In genomic region chr1:5142389-5142788, GRCh38 we compare ENCODE assay signal across 27 cellular contexts.
"Had no signal": no experiment of that assay in that cellular context is flagged by ENCODE, and none has a peak within 500 bp of the region (broad histone marks: within the 10 kb centered on the region; RNA-seq: fewer than 3 reads in every experiment).

No MANE protein-coding gene starts in this region.

- H3K36me3 Mint-ChIP-seq: activated naive CD4-positive, alpha-beta T cell treated with anti-CD3 and anti-CD28 coated beads, Interleukin-2, amount 50 U/mL, for 24 hours; activated naive CD8-positive, alpha-beta T cell treated with anti-CD3 and anti-CD28 coated beads, Interleukin-2, amount 10 ng/mL, durations not matched to agents 7 days and 5 days had no signal

- H3K4me2 ChIP-seq: SK-N-SH had no signal

- H3K27me3 ChIP-seq: ascending aorta, cardiac muscle cell, MG63, SJSA1 had no signal

- H3K4me1 Mint-ChIP-seq: activated naive CD4-positive, alpha-beta T cell treated with anti-CD3 and anti-CD28 coated beads, Interleukin-2, amount 50 U/mL, for 24 hours; activated naive CD8-positive, alpha-beta T cell treated with anti-CD3 and anti-CD28 coated beads, Interleukin-2, amount 10 ng/mL, durations not matched to agents 7 days and 5 days; central memory CD8-positive, alpha-beta T cell; IgD-negative memory B cell had no signal

- H3K4me1 ChIP-seq: ascending aorta, SJSA1 had no signal

- H3K9me3 Mint-ChIP-seq: activated CD8-positive, alpha-beta T cell treated with anti-CD3 and anti-CD28 coated beads for 36 hours; activated naive CD4-positive, alpha-beta T cell treated with anti-CD3 and anti-CD28 coated beads, Interleukin-2, amount 50 U/mL, for 24 hours; activated naive CD8-positive, alpha-beta T cell treated with anti-CD3 and anti-CD28 coated beads, Interleukin-2, amount 10 ng/mL, durations not matched to agents 7 days and 5 days; activated T-cell treated with anti-CD3 and anti-CD28 coated beads, Interleukin-2, amount 50 U/mL, for 24 hours; activated T-helper 1 cell treated with anti-CD3 and anti-CD28 coated beads, Interleukin-12 subunit alpha, Interleukin-12 subunit beta, Interleukin-2, Interleukin-4 antibody, amounts not matched to agents 30 ng/mL and 10 ng/mL and 1 ng/mL, durations not matched to agents 14 hours and 24 hours and 36 hours; central memory CD8-positive, alpha-beta T cell; T-helper 1 cell treated with Interleukin-12 subunit alpha and Interleukin-12 subunit beta and Interleukin-4 antibody, amounts not matched to agents 30 μg/mL and 1 μg/mL, for 36 hours; T-helper 2 cell treated with Interferon-gamma antibody and Interleukin-4, amounts not matched to agents 5 μg/mL and 100 μg/mL, for 36 hours had no signal

- H3K27ac Mint-ChIP-seq: activated CD8-positive, alpha-beta T cell treated with anti-CD3 and anti-CD28 coated beads for 36 hours; activated naive CD4-positive, alpha-beta T cell treated with anti-CD3 and anti-CD28 coated beads, Interleukin-2, amount 50 U/mL, for 24 hours; activated naive CD8-positive, alpha-beta T cell treated with anti-CD3 and anti-CD28 coated beads, Interleukin-2, amount 10 ng/mL, durations not matched to agents 7 days and 5 days; activated T-cell treated with anti-CD3 and anti-CD28 coated beads, Interleukin-2, amount 50 U/mL, for 24 hours; activated T-helper 1 cell treated with anti-CD3 and anti-CD28 coated beads, Interleukin-12 subunit alpha, Interleukin-12 subunit beta, Interleukin-2, Interleukin-4 antibody, amounts not matched to agents 30 ng/mL and 10 ng/mL and 1 ng/mL, durations not matched to agents 14 hours and 24 hours and 36 hours; IgD-negative memory B cell; T-helper 1 cell treated with Interleukin-12 subunit alpha and Interleukin-12 subunit beta and Interleukin-4 antibody, amounts not matched to agents 30 μg/mL and 1 μg/mL, for 36 hours; T-helper 2 cell treated with Interferon-gamma antibody and Interleukin-4, amounts not matched to agents 5 μg/mL and 100 μg/mL, for 36 hours had no signal

- H3K36me3 ChIP-seq: ascending aorta, cardiac muscle cell, MG63, SJSA1 had no signal

- ATAC-seq: activated CD8-positive, alpha-beta T cell treated with anti-CD3 and anti-CD28 coated beads for 36 hours; Panc1 had no signal

- H3K4me3 Mint-ChIP-seq: activated CD8-positive, alpha-beta T cell treated with anti-CD3 and anti-CD28 coated beads for 36 hours; activated naive CD4-positive, alpha-beta T cell treated with anti-CD3 and anti-CD28 coated beads, Interleukin-2, amount 50 U/mL, for 24 hours; activated naive CD8-positive, alpha-beta T cell treated with anti-CD3 and anti-CD28 coated beads, Interleukin-2, amount 10 ng/mL, durations not matched to agents 7 days and 5 days; activated T-cell treated with anti-CD3 and anti-CD28 coated beads, Interleukin-2, amount 50 U/mL, for 24 hours; activated T-helper 1 cell treated with anti-CD3 and anti-CD28 coated beads, Interleukin-12 subunit alpha, Interleukin-12 subunit beta, Interleukin-2, Interleukin-4 antibody, amounts not matched to agents 30 ng/mL and 10 ng/mL and 1 ng/mL, durations not matched to agents 14 hours and 24 hours and 36 hours; central memory CD8-positive, alpha-beta T cell; IgD-negative memory B cell; T-helper 1 cell treated with Interleukin-12 subunit alpha and Interleukin-12 subunit beta and Interleukin-4 antibody, amounts not matched to agents 30 μg/mL and 1 μg/mL, for 36 hours; T-helper 2 cell treated with Interferon-gamma antibody and Interleukin-4, amounts not matched to agents 5 μg/mL and 100 μg/mL, for 36 hours had no signal

- H3K9me2 ChIP-seq: SK-N-SH had no signal

- H3K27ac ChIP-seq: ascending aorta, cardiac muscle cell, SJSA1 had no signal

- DNase-seq: activated CD4-positive, alpha-beta T cell treated with anti-CD3 and anti-CD28 coated beads, Interleukin-2, amount 50 U/mL, for 1 hour; activated CD8-positive, alpha-beta T cell treated with anti-CD3 and anti-CD28 coated beads for 36 hours; activated effector memory CD4-positive, alpha-beta T cell treated with Interleukin-2 at 50 U/mL for 16 hours; activated naive CD8-positive, alpha-beta T cell treated with anti-CD3 and anti-CD28 coated beads, Interleukin-2, amount 10 ng/mL, durations not matched to agents 7 days and 5 days; activated T-cell treated with anti-CD3 and anti-CD28 coated beads, Interleukin-2, amount 50 U/mL, for 24 hours; amygdala; Kasumi-1; KBM-7; MG63; NCI-H1048; NCI-H1436; NCI-H1694 treated with DMSO at 0.1 percent for 48 hours; NCI-H2029; NCI-H524 treated with DMSO at 0.1 percent for 48 hours; NK-92 treated with Interleukin-12 subunit alpha and Interleukin-12 subunit beta, amount 100 ng/mL, for 24 hours; SHP77 treated with DMSO at 0.1 percent for 48 hours; SK-N-SH had no signal

- H3K9me3 ChIP-seq: ascending aorta, MG63, SK-N-SH had no signal

- H3K4me3 ChIP-seq: ascending aorta, cardiac muscle cell, MG63, SJSA1 had no signal

- H3K9ac ChIP-seq: SK-N-SH had no signal
